Comparison of ENCODE assay signal across 28 cellular contexts in the genomic region with DNA sequence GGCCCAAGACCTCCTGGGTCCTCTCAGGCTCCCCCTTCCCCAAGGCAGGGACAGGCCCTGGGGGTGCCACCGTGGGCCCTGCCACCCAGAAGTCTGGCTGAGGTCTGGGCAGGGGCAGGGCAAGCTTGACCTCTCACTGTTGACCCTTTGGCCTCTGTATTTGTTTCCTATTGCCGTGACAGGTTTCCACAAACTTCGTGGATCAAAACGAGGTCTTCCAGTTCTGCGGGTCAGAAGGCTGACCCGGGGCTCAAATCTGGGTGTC. TPM values are rescaled to one million over a fixed set of nuclear protein-coding genes. Genes with fewer than 3 reads are reported as not detected.
"Had no signal": no experiment of that assay in that cellular context is flagged by ENCODE, and none has a peak within 500 bp of the region (broad histone marks: within the 10 kb centered on the region; RNA-seq: fewer than 3 reads in every experiment).

No MANE protein-coding gene starts in this region.

- H3K27ac ChIP-seq: cardiac muscle cell, right lobe of liver had no signal

- ATAC-seq: left cardiac atrium; stimulated activated memory B cell treated with anti-CD40 and anti-IgM and Interleukin-4, amounts not matched to agents 10 μg/mL and 1 μg/mL and 100 μg/mL, for 72 hours; T-cell; WTC11 had no signal

- H3K79me2 ChIP-seq: parathyroid adenoma had no signal

- H3K27ac Mint-ChIP-seq: activated naive CD4-positive, alpha-beta T cell treated with anti-CD3 and anti-CD28 coated beads for 36 hours; activated naive CD8-positive, alpha-beta T cell treated with anti-CD3 and anti-CD28 coated beads, Interleukin-2, amount 10 ng/mL, durations not matched to agents 7 days and 5 days; stimulated activated memory B cell treated with anti-CD40 and anti-IgM and Interleukin-4, amounts not matched to agents 10 μg/mL and 1 μg/mL and 100 μg/mL, for 72 hours; T-cell; WTC11 had no signal

- FAIRE-seq: endometrium, small intestine, urothelium cell line had no signal

- H3K27me3 ChIP-seq: cardiac muscle cell, right lobe of liver, suprapubic skin had no signal

- H3K9me3 ChIP-seq: right lobe of liver, stomach, suprapubic skin, tibial nerve had no signal

- H3K36me3 ChIP-seq: cardiac muscle cell had no signal

- H2AFZ ChIP-seq: parathyroid adenoma had no signal

- DNase-seq: activated CD4-positive, alpha-beta T cell treated with anti-CD3 and anti-CD28 coated beads, Interleukin-2, amount 50 U/mL, for 4 hours; activated CD8-positive, alpha-beta memory T cell treated with anti-CD3 and anti-CD28 coated beads for 24 hours; activated CD8-positive, alpha-beta memory T cell treated with anti-CD3 and anti-CD28 coated beads, Interleukin-2, amount 50 U/mL, for 48 hours; activated naive CD4-positive, alpha-beta T cell treated with anti-CD3 and anti-CD28 coated beads for 36 hours; activated naive CD8-positive, alpha-beta T cell treated with anti-CD3 and anti-CD28 coated beads, Interleukin-2, amount 10 ng/mL, durations not matched to agents 7 days and 5 days; activated T-cell treated with anti-CD3 and anti-CD28 coated beads, Interleukin-2, amount 50 U/mL, for 48 hours; effector CD4-positive, alpha-beta T cell; erythroblast; foreskin melanocyte; glutamatergic neuron; hippocampal formation; left cardiac atrium; nephron progenitor cell; small intestine; stimulated activated CD4-positive, alpha-beta T cell treated with anti-CD3 and anti-CD28 coated beads, Interleukin-15, amount 100 ng/mL, for 24 hours; stomach; T-cell; T-helper 9 cell had no signal

- H3K4me1 Mint-ChIP-seq: activated naive CD8-positive, alpha-beta T cell treated with anti-CD3 and anti-CD28 coated beads, Interleukin-2, amount 10 ng/mL, durations not matched to agents 7 days and 5 days had no signal

- H3K4me3 ChIP-seq: cardiac muscle cell, right lobe of liver, stomach, suprapubic skin, tibial nerve had no signal

- H3K4me3 Mint-ChIP-seq: activated naive CD4-positive, alpha-beta T cell treated with anti-CD3 and anti-CD28 coated beads for 36 hours; activated naive CD8-positive, alpha-beta T cell treated with anti-CD3 and anti-CD28 coated beads, Interleukin-2, amount 10 ng/mL, durations not matched to agents 7 days and 5 days; nephron progenitor cell; stimulated activated memory B cell treated with anti-CD40 and anti-IgM and Interleukin-4, amounts not matched to agents 10 μg/mL and 1 μg/mL and 100 μg/mL, for 72 hours; T-cell; WTC11 had no signal

- H3K36me3 Mint-ChIP-seq: activated naive CD8-positive, alpha-beta T cell treated with anti-CD3 and anti-CD28 coated beads, Interleukin-2, amount 10 ng/mL, durations not matched to agents 7 days and 5 days; stimulated activated memory B cell treated with anti-CD40 and anti-IgM and Interleukin-4, amounts not matched to agents 10 μg/mL and 1 μg/mL and 100 μg/mL, for 72 hours; T-cell had no signal

- H3K9ac ChIP-seq: parathyroid adenoma had no signal

- H3K9me3 Mint-ChIP-seq: activated naive CD4-positive, alpha-beta T cell treated with anti-CD3 and anti-CD28 coated beads for 36 hours; activated naive CD8-positive, alpha-beta T cell treated with anti-CD3 and anti-CD28 coated beads, Interleukin-2, amount 10 ng/mL, durations not matched to agents 7 days and 5 days; nephron progenitor cell; T-cell; WTC11 had no signal

RNA-seq across cellular contexts. Expression of a gene that starts 41.5 kb away (rescaled TPM):
- total RNA-seq: activated naive CD4-positive, alpha-beta T cell treated with anti-CD3 and anti-CD28 coated beads for 36 hours; activated naive CD8-positive, alpha-beta T cell treated with anti-CD3 and anti-CD28 coated beads, Interleukin-2, amount 10 ng/mL, durations not matched to agents 7 days and 5 days; chondrocyte had no signal

RNA-seq across cellular contexts. Expression of a gene that starts 52.0 kb away (rescaled TPM):
- total RNA-seq: activated naive CD4-positive, alpha-beta T cell treated with anti-CD3 and anti-CD28 coated beads for 36 hours; activated naive CD8-positive, alpha-beta T cell treated with anti-CD3 and anti-CD28 coated beads, Interleukin-2, amount 10 ng/mL, durations not matched to agents 7 days and 5 days; cardiac muscle cell; chondrocyte; right lobe of liver; stomach; suprapubic skin; T-cell; tibial nerve; WTC11 had no signal
- polyA plus RNA-seq: cardiac muscle cell, small intestine, stomach had no signal
